ENCODE assay signal across 10 cellular contexts in the genomic region with DNA sequence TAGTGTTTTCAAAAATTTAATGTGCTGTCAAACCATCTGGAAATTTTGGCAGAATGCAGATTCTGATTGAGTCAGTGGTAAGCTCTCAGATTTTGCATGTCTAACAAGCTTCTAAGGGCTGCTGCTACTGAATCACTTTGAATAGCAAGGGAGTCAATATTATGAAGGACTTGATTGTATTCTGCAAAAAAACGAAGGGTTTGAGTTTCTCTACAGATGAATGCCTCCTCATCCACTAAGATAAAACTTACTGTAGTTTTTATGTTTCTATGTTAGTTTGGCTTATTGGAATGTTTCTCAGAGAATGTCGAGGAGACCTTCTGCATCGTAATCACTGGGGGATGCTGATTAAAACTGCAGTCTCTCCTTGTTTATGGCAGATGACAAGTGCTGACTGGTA.
"Had no signal": no experiment of that assay in that cellular context is flagged by ENCODE, and none has a peak within 500 bp of the region (broad histone marks: within the 10 kb centered on the region; RNA-seq: fewer than 3 reads in every experiment).

No MANE protein-coding gene starts in this region.

- FAIRE-seq: HepG2 had no signal

- DNase-seq: GM23248, GOT3, H7, HFFc6, KBM-7 had no signal

- H3K36me3 ChIP-seq: HAP-1 had no signal

- H3K27ac ChIP-seq: GM23248, HL-60, KMS-11 had no signal

- ATAC-seq: HCT116, HepG2 had no signal

- H3K9me3 ChIP-seq: HAP-1 had no signal

- H3K4me1 ChIP-seq: HAP-1 had no signal

- H3K4me3 ChIP-seq: GM23248, HAP-1 had no signal
